Comparison of ENCODE assay signal across 9 cellular contexts in genomic region chr6:111841822-111842221, GRCh38. TPM values are rescaled to one million over a fixed set of nuclear protein-coding genes. Genes with fewer than 3 reads are reported as not detected.
DNase-seq lines count a peak whose midpoint lies in the region; ATAC-seq, FAIRE-seq and TF ChIP-seq lines count a peak whose summit lies in the region.
"Had no signal": no experiment of that assay in that cellular context is flagged by ENCODE, and none has a peak within 500 bp of the region (broad histone marks: within the 10 kb centered on the region; RNA-seq: fewer than 3 reads in every experiment).

No MANE protein-coding gene starts in this region.

- CTCF ChIA-PET in naive thymus-derived CD4-positive, alpha-beta T cell (lab: Charles Lee) = interaction anchor here (1.1 kb wide), 1 partner anchor 15 kb away, joined by 3 read pairs; no protein-coding TSS in a partner anchor

- no peaks in the 10 kb centered on the region for H3K79me2 ChIP-seq in DOHH2 (ENCODE audit: control insufficient read depth, low read length)

- H3K27me3 Mint-ChIP-seq in naive thymus-derived CD4-positive, alpha-beta T cell = no peaks in the 10 kb centered on the region

- POLR2A ChIA-PET in naive thymus-derived CD4-positive, alpha-beta T cell (lab: Charles Lee) = interaction anchor here (0.6 to 0.9 kb wide), 6 partner anchors 11 to 200 kb away, joined by 3 to 5 read pairs (median 3); no protein-coding TSS in a partner anchor

- no peaks in the 10 kb centered on the region for H3K9me3 ChIP-seq in DOHH2 (ENCODE audit: control insufficient read depth, insufficient read depth, low read length)
- H3K9me3 ChIP-seq in naive thymus-derived CD4-positive, alpha-beta T cell (ENCODE audit: control insufficient read depth in 2 of 3, low read length in 3 of 3) = no peaks in the 10 kb centered on the region

- peak; percentile 83 for DNase-seq in MV-4-11 (lab: John Stamatoyannopoulos, UW)
- peak; percentile 79 to 92 for DNase-seq in cardiac fibroblast (ENCODE audit: low read depth in 2 of 2)
- DNase-seq in naive thymus-derived CD4-positive, alpha-beta T cell = peak in 7 of 9 donors; percentile 38 to 63 (median 61)
- DNase-seq in NCI-H526 (lab: John Stamatoyannopoulos, UW) = no peak
- DNase-seq in urothelium cell line (ENCODE audit: low spot score) = no peak

- H3K4me2 ChIP-seq in DOHH2 (ENCODE audit: low read length) = peak overlapping the region; percentile 26; the same call in 1 of the 2 replicates

- TF ChIP-seq CTCF in DOHH2 (IDR thresholded peaks at IDR 0.05; ENCODE audit: low read depth, low read length, poor library complexity, severe bottlenecking) = no peak
- TF ChIP-seq CTCF in cardiac fibroblast (IDR thresholded peaks at IDR 0.05; ENCODE audit: low read depth, low read length) = no peak

- ATAC-seq in naive thymus-derived CD4-positive, alpha-beta T cell = no peak
- ATAC-seq in HG03108 (IDR thresholded peaks at IDR 0.05; ENCODE audit: unreplicated experiment) (no peak), GM21619 (IDR thresholded peaks at IDR 0.05; ENCODE audit: unreplicated experiment) (no peak)

- FAIRE-seq in urothelium cell line (lab: Jason Lieb, UNC) = no peak

- H3F3A ChIP-seq in DOHH2 (ENCODE audit: control insufficient read depth, insufficient read depth) = no peaks in the 10 kb centered on the region; the same call in 1 of the 2 replicates

- H3K36me3 ChIP-seq in DOHH2 (ENCODE audit: control insufficient read depth, low read length) = no peaks in the 10 kb centered on the region
- peaks cover 0 to 8% (median 0%) of the 10 kb centered on the region in 3 experiments for H3K36me3 ChIP-seq in naive thymus-derived CD4-positive, alpha-beta T cell (ENCODE audit: control insufficient read depth in 2 of 3, insufficient read depth in 3 of 3, low read length in 3 of 3)

- no peak overlapping the region for H3K27ac ChIP-seq in DOHH2 (ENCODE audit: low read depth, low read length)
- H3K27ac ChIP-seq in naive thymus-derived CD4-positive, alpha-beta T cell (ENCODE audit: low read depth, low read length) = peak overlapping the region; percentile 62

- peaks cover 0 to 49% (median 5%) of the 10 kb centered on the region in 5 donors for H3K36me3 Mint-ChIP-seq in naive thymus-derived CD4-positive, alpha-beta T cell

- H3K27ac Mint-ChIP-seq in naive thymus-derived CD4-positive, alpha-beta T cell = no peak overlapping the region
- H3K27ac Mint-ChIP-seq: T-helper 1 cell treated with Interleukin-12 subunit alpha and Interleukin-12 subunit beta and Interleukin-4 antibody, amounts not matched to agents 30 μg/mL and 1 μg/mL, for 36 hours had no signal

- H3K4me3 Mint-ChIP-seq in naive thymus-derived CD4-positive, alpha-beta T cell = no peak overlapping the region
- H3K4me3 Mint-ChIP-seq: T-helper 1 cell treated with Interleukin-12 subunit alpha and Interleukin-12 subunit beta and Interleukin-4 antibody, amounts not matched to agents 30 μg/mL and 1 μg/mL, for 36 hours had no signal

- peaks cover 25% of the 10 kb centered on the region for H3K4me1 ChIP-seq in DOHH2 (ENCODE audit: control insufficient read depth, low read length)
- peaks cover 98 to 100% of the 10 kb centered on the region in 2 donors for H3K4me1 ChIP-seq in naive thymus-derived CD4-positive, alpha-beta T cell (ENCODE audit: control insufficient read depth in 2 of 2, insufficient read depth in 2 of 2, low read length in 2 of 2)

- no peaks in the 10 kb centered on the region for H3K9me2 ChIP-seq in DOHH2 (replicated peaks; ENCODE audit: control insufficient read depth, low read length)

- H3K4me1 Mint-ChIP-seq in naive thymus-derived CD4-positive, alpha-beta T cell = peaks cover 0 to 55% (median 0%) of the 10 kb centered on the region in 7 donors

- H4K20me1 ChIP-seq in DOHH2 (ENCODE audit: control insufficient read depth, insufficient read depth, low read depth, low read length) = no peaks in the 10 kb centered on the region

- intact Hi-C loops in naive thymus-derived CD4-positive, alpha-beta T cell (cut with micrococcal nuclease) = loop anchor here in 1 of 2 donors (1.0 to 10.0 kb wide), 4 partner anchors 9 to 357 kb away; partner anchors contain the start of gene REV3L

- H3K9me3 Mint-ChIP-seq in naive thymus-derived CD4-positive, alpha-beta T cell = no peaks in the 10 kb centered on the region
- H3K9me3 Mint-ChIP-seq: T-helper 1 cell treated with Interleukin-12 subunit alpha and Interleukin-12 subunit beta and Interleukin-4 antibody, amounts not matched to agents 30 μg/mL and 1 μg/mL, for 36 hours had no signal

- no peaks in the 10 kb centered on the region for H3K27me3 ChIP-seq in DOHH2 (ENCODE audit: control insufficient read depth, low read length)
- no peaks in the 10 kb centered on the region for H3K27me3 ChIP-seq in naive thymus-derived CD4-positive, alpha-beta T cell (ENCODE audit: control insufficient read depth in 2 of 2, insufficient read depth in 2 of 2, low read length in 2 of 2)

- H3K4me3 ChIP-seq in DOHH2 (ENCODE audit: low read length) = no peak overlapping the region; the same call in 1 of the 2 replicates
- H3K4me3 ChIP-seq in cardiac fibroblast (replicated peaks in 1 of 2; ENCODE audit: low read depth in 2 of 2, low read length in 2 of 2) = no peak overlapping the region
- no peak overlapping the region for H3K4me3 ChIP-seq in naive thymus-derived CD4-positive, alpha-beta T cell (ENCODE audit: low read length)

RNA-seq across cellular contexts. Expression of gene FYN, which starts 31.4 kb away (rescaled TPM):
- 100 to 1,000 TPM; 200 to 720 (median 447) TPM for total RNA-seq in naive thymus-derived CD4-positive, alpha-beta T cell
- polyA plus RNA-seq in naive thymus-derived CD4-positive, alpha-beta T cell = 100 to 1,000 TPM; 226 to 330 TPM

Comparison
In these comparisons a context has a peak if more than half of its experiments do, and no peak if none do; other contexts are left out.
1. DNase-seq: peak in MV-4-11 (single experiment), cardiac fibroblast (2 of 2) and naive thymus-derived CD4-positive, alpha-beta T cell (7 of 9); none in NCI-H526 (0 of 2) and urothelium cell line (single experiment).